In the genomic region with DNA sequence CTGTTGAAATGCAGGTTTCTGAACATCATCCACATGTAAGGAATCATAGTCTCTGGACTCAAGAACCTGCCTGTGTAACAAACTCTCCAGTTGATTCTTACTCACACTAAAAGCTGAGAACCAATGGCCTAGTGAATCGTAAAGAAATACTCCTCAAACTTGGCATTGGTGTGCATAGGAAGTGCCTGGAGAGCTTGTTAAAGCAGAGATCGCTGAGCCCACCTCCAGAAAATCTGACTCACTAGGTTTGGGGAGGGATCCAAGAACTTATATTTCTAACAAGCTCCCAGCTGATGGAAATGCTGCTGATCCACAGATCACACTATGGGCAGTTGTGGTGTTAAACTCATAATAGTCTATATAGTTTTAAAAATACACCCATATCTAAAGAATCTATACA, we compare ENCODE assay signal across 11 cellular contexts. TPM values are rescaled to one million over a fixed set of nuclear protein-coding genes. Genes with fewer than 3 reads are reported as not detected.
DNase-seq lines count a peak whose midpoint lies in the region; ATAC-seq, FAIRE-seq and TF ChIP-seq lines count a peak whose summit lies in the region.
"Had no signal": no experiment of that assay in that cellular context is flagged by ENCODE, and none has a peak within 500 bp of the region (broad histone marks: within the 10 kb centered on the region; RNA-seq: fewer than 3 reads in every experiment).

No MANE protein-coding gene starts in this region.

- H3K4me1 ChIP-seq in foreskin keratinocyte = no peaks in the 10 kb centered on the region

- TF ChIP-seq CTCF in VCaP (conservative IDR thresholded peaks at IDR 0.05) (no peak), foreskin keratinocyte (conservative IDR thresholded peaks at IDR 0.05) (no peak)

- no peak for FAIRE-seq in frontal cortex (lab: Jason Lieb, UNC)

- DNase-seq in GM04503 (ENCODE audit: low read depth) (peak; percentile 88), foreskin keratinocyte (peak; percentile 36 to 56), smooth muscle cell of the brain vasculature (ENCODE audit: low read depth, low spot score) (peak; percentile 59), ureter (ENCODE audit: low spot score) (no peak), frontal cortex (ENCODE audit: low spot score in 2 of 2) (no peak)
- DNase-seq: activated CD8-positive, alpha-beta memory T cell treated with anti-CD3 and anti-CD28 coated beads, Interleukin-2, amount 50 U/mL, for 4 hours; body of pancreas; NCI-H1436; sigmoid colon had no signal

- no peaks in the 10 kb centered on the region for H3K27me3 ChIP-seq in foreskin keratinocyte
- H3K27me3 ChIP-seq: body of pancreas, sigmoid colon had no signal

- ATAC-seq in foreskin keratinocyte (peak; percentile 7), HG03159 (IDR thresholded peaks at IDR 0.05; ENCODE audit: unreplicated experiment) (no peak)
- ATAC-seq: body of pancreas had no signal

- H3K27ac ChIP-seq in VCaP (peak overlapping the region; percentile 99), foreskin keratinocyte (no peak overlapping the region)

RNA-seq across cellular contexts. Expression of a gene that starts 55.8 kb away (rescaled TPM):
- 2.3 and 2.8 TPM in 2 replicates for total RNA-seq in foreskin keratinocyte
- polyA plus RNA-seq in foreskin keratinocyte = 2.0 and 2.5 TPM in 2 replicates
- total RNA-seq in ureter = 43.3 TPM
- 0.41 TPM for total RNA-seq in frontal cortex

Comparison
In these comparisons a context has a peak if more than half of its experiments do, and no peak if none do; other contexts are left out.
1. DNase-seq: peak in GM04503 (single experiment), foreskin keratinocyte (2 of 2) and smooth muscle cell of the brain vasculature (single experiment); none in ureter (single experiment) and frontal cortex (0 of 2).
2. RNA of a gene that starts 55.8 kb away (total RNA-seq): 43.3 TPM in ureter (single experiment); 2.3 to 2.8 TPM in foreskin keratinocyte and 0.41 TPM in frontal cortex (single experiment); every median in the first group is over 10 times any median in the second.